11 cellular contexts compared by ENCODE assay signal in genomic region chr10:49183596-49184542, GRCh38. TPM values are rescaled to one million over a fixed set of nuclear protein-coding genes. Genes with fewer than 3 reads are reported as not detected.
DNase-seq lines count a peak whose midpoint lies in the region; ATAC-seq and TF ChIP-seq lines count a peak whose summit lies in the region.
"Had no signal": no experiment of that assay in that cellular context is flagged by ENCODE, and none has a peak within 500 bp of the region (broad histone marks: within the 10 kb centered on the region; RNA-seq: fewer than 3 reads in every experiment).

No MANE protein-coding gene starts in this region.

- H3K79me2 ChIP-seq in DND-41 (ENCODE audit: insufficient read depth, low read length) = no peaks in the 10 kb centered on the region

- H3K27ac Mint-ChIP-seq in chondrocyte (ENCODE audit: unreplicated experiment) = no peak overlapping the region

- no peaks in the 10 kb centered on the region for H3K36me3 Mint-ChIP-seq in chondrocyte (ENCODE audit: low read depth)

- no peaks in the 10 kb centered on the region for H3K9me3 ChIP-seq in DND-41 (ENCODE audit: insufficient read depth, low read length, severe bottlenecking)
- H3K9me3 ChIP-seq: esophagus muscularis mucosa had no signal

- H3K9me3 Mint-ChIP-seq in chondrocyte (ENCODE audit: low read depth) = no peaks in the 10 kb centered on the region

- H2AFZ ChIP-seq in DND-41 (ENCODE audit: low read depth, low read length) = 0 out of 2 replicates have a peak overlapping the region, but pooled peaks have one; percentile 66

- TF ChIP-seq CTCF in DND-41 (IDR thresholded peaks at IDR 0.05; ENCODE audit: borderline replicate concordance, extremely low read depth, low read length, poor library complexity, severe bottlenecking) (no peak), HL-60 (IDR thresholded peaks at IDR 0.05; ENCODE audit: insufficient read depth, low read length) (no peak), chondrocyte (IDR thresholded peaks at IDR 0.05) (no peak)

- H3K27ac ChIP-seq in DND-41 (ENCODE audit: low read length) (peak overlapping the region; percentile 86), HL-60 (replicated peaks) (no peak overlapping the region)
- H3K27ac ChIP-seq: esophagus muscularis mucosa had no signal

- ATAC-seq in DND-41 (ENCODE audit: insufficient read depth, low read depth) = peak; percentile 34
- ATAC-seq in left colon = no peak
- no peak for ATAC-seq in HG03521 (IDR thresholded peaks at IDR 0.05; ENCODE audit: unreplicated experiment)

- H3K4me1 ChIP-seq in DND-41 (ENCODE audit: insufficient read depth, low read length) = peaks cover 60% of the 10 kb centered on the region

- H3K9ac ChIP-seq in DND-41 (ENCODE audit: low read depth, low read length) = peak overlapping the region; percentile 43

- no peaks in the 10 kb centered on the region for H3K36me3 ChIP-seq in DND-41 (ENCODE audit: insufficient read depth, low read length)
- H3K36me3 ChIP-seq: esophagus muscularis mucosa had no signal

- no peaks in the 10 kb centered on the region for H3K4me1 Mint-ChIP-seq in chondrocyte (ENCODE audit: low read depth)

- DNase-seq in DND-41 = peak; percentile 50
- peak; percentile 21 to 65 for DNase-seq in HL-60 (ENCODE audit: low read depth in 1 of 2, low spot score in 1 of 2)
- peak; percentile 63 for DNase-seq in activated CD8-positive, alpha-beta memory T cell treated with anti-CD3 and anti-CD28 coated beads, Interleukin-2, amount 50 U/mL, for 48 hours
- DNase-seq in mucosa of gallbladder (ENCODE audit: low spot score) = peak; percentile 13
- no peak for DNase-seq in left colon
- DNase-seq in chondrocyte (ENCODE audit: low spot score) = no peak
- DNase-seq: IMR-90, NCI-H446 had no signal

- H3K27me3 Mint-ChIP-seq in chondrocyte (ENCODE audit: low read depth) = peaks cover 8% of the 10 kb centered on the region

- H4K20me1 ChIP-seq in DND-41 (ENCODE audit: insufficient read depth, low read length) = no peaks in the 10 kb centered on the region

- no peak overlapping the region for H3K4me3 Mint-ChIP-seq in chondrocyte (ENCODE audit: unreplicated experiment)

- intact Hi-C loops in left colon (cut with DNase I, micrococcal nuclease) = no loop called here

- peak overlapping the region; percentile 61 for H3K4me2 ChIP-seq in DND-41 (ENCODE audit: insufficient read depth, low read length)

- H3K27me3 ChIP-seq in DND-41 (ENCODE audit: insufficient read depth, low read length, poor library complexity) = no peaks in the 10 kb centered on the region
- H3K27me3 ChIP-seq in HL-60 (ENCODE audit: insufficient read depth, poor library complexity, severe bottlenecking) = no peaks in the 10 kb centered on the region
- H3K27me3 ChIP-seq: esophagus muscularis mucosa had no signal

- H3K4me3 ChIP-seq in DND-41 (ENCODE audit: low read depth in 1 of 2, low read length in 2 of 2) (peak overlapping the region in 1 of 2 experiments; percentile 54; a peak in 2 of 4 replicates), HL-60 (replicated peaks; ENCODE audit: insufficient read depth, low read length) (no peak overlapping the region)

RNA-seq across cellular contexts. Expression of gene TMEM273, which starts 4.3 kb away (rescaled TPM):
- total RNA-seq in mucosa of gallbladder (35.8 TPM), left colon (1 to 10 TPM; 2.7 to 8.4 TPM), chondrocyte (not detected in 3 replicates)
- total RNA-seq: IMR-90 had no signal

RNA-seq across cellular contexts. Expression of gene FAM170B, which starts 50.0 kb away (rescaled TPM):
- not detected for total RNA-seq in mucosa of gallbladder
- total RNA-seq in left colon = not detected
- not detected in 3 replicates for total RNA-seq in chondrocyte
- total RNA-seq: esophagus muscularis mucosa, IMR-90, posterior vena cava had no signal

Comparison
In these comparisons a context has a peak if more than half of its experiments do, and no peak if none do; other contexts are left out.
1. DNase-seq: peak in DND-41 (single experiment), HL-60 (2 of 2), activated CD8-positive, alpha-beta memory T cell treated with anti-CD3 and anti-CD28 coated beads, Interleukin-2, amount 50 U/mL, for 48 hours (single experiment) and mucosa of gallbladder (single experiment); none in left colon (0 of 2) and chondrocyte (single experiment).